ENCODE assay signal across 24 cellular contexts in genomic region chr11:65584102-65584501, GRCh38. TPM values are rescaled to one million over a fixed set of nuclear protein-coding genes. Genes with fewer than 3 reads are reported as not detected.
A peak's percentile ranks its signal among the peaks of the same experiment; 100 is the strongest.
DNase-seq lines count a peak whose midpoint lies in the region; ATAC-seq and TF ChIP-seq lines count a peak whose summit lies in the region.
"Had no signal": no experiment of that assay in that cellular context is flagged by ENCODE, and none has a peak within 500 bp of the region (broad histone marks: within the 10 kb centered on the region; RNA-seq: fewer than 3 reads in every experiment).

No MANE protein-coding gene starts in this region.

- 72 to 82% methylated on average over 6 to 8 of the region's 8 CpGs for WGBS in body of pancreas, 2 donors

- H3K4me1 ChIP-seq in body of pancreas: no peaks in the 10 kb centered on the region

- no peaks in the 10 kb centered on the region for H3K9me3 ChIP-seq in body of pancreas

- TF ChIP-seq CTCF in body of pancreas (IDR thresholded peaks at IDR 0.05): no peak

- no peak overlapping the region for H3K27ac ChIP-seq in body of pancreas
- H3K27ac ChIP-seq: HL-60 had no signal

- peak overlapping the region; percentile 49 for H3K27ac Mint-ChIP-seq in T-helper 1 cell treated with Interleukin-12 subunit alpha and Interleukin-12 subunit beta and Interleukin-4 antibody, amounts not matched to agents 30 μg/mL and 1 μg/mL, for 36 hours
- peak overlapping the region; percentile 65 for H3K27ac Mint-ChIP-seq in activated T-helper 17 cell treated with anti-CD3 and anti-CD28 coated beads, Interleukin-2, amount 50 U/mL, for 72 hours
- peak overlapping the region in 5 of 6 donors; percentile 18 to 66 (median 43) for H3K27ac Mint-ChIP-seq in immature natural killer cell
- H3K27ac Mint-ChIP-seq in stimulated activated memory B cell treated with anti-CD40 and anti-IgM and Interleukin-4, amounts not matched to agents 10 μg/mL and 1 μg/mL and 100 μg/mL, for 72 hours: peak overlapping the region; percentile 24
- H3K27ac Mint-ChIP-seq: progenitor cell of endocrine pancreas had no signal

- H3K4me3 Mint-ChIP-seq in T-helper 1 cell treated with Interleukin-12 subunit alpha and Interleukin-12 subunit beta and Interleukin-4 antibody, amounts not matched to agents 30 μg/mL and 1 μg/mL, for 36 hours: no peak overlapping the region
- no peak overlapping the region for H3K4me3 Mint-ChIP-seq in activated T-helper 17 cell treated with anti-CD3 and anti-CD28 coated beads, Interleukin-2, amount 50 U/mL, for 72 hours
- H3K4me3 Mint-ChIP-seq in immature natural killer cell: no peak overlapping the region
- no peak overlapping the region for H3K4me3 Mint-ChIP-seq in stimulated activated memory B cell treated with anti-CD40 and anti-IgM and Interleukin-4, amounts not matched to agents 10 μg/mL and 1 μg/mL and 100 μg/mL, for 72 hours
- H3K4me3 Mint-ChIP-seq: activated CD4-positive, alpha-beta T cell treated with anti-CD3 and anti-CD28 coated beads for 36 hours; IgD-negative memory B cell; natural killer cell had no signal

- no peaks in the 10 kb centered on the region for H3K9me3 Mint-ChIP-seq in T-helper 1 cell treated with Interleukin-12 subunit alpha and Interleukin-12 subunit beta and Interleukin-4 antibody, amounts not matched to agents 30 μg/mL and 1 μg/mL, for 36 hours
- no peaks in the 10 kb centered on the region for H3K9me3 Mint-ChIP-seq in activated T-helper 17 cell treated with anti-CD3 and anti-CD28 coated beads, Interleukin-2, amount 50 U/mL, for 72 hours
- no peaks in the 10 kb centered on the region for H3K9me3 Mint-ChIP-seq in immature natural killer cell
- H3K9me3 Mint-ChIP-seq in stimulated activated memory B cell treated with anti-CD40 and anti-IgM and Interleukin-4, amounts not matched to agents 10 μg/mL and 1 μg/mL and 100 μg/mL, for 72 hours: no peaks in the 10 kb centered on the region
- H3K9me3 Mint-ChIP-seq: IgD-negative memory B cell, natural killer cell had no signal

- H3K4me3 ChIP-seq in body of pancreas: no peak overlapping the region
- H3K4me3 ChIP-seq: smooth muscle cell had no signal

- TF ChIP-seq POLR2A in body of pancreas (IDR thresholded peaks at IDR 0.05): no peak

- H3K36me3 Mint-ChIP-seq in T-helper 1 cell treated with Interleukin-12 subunit alpha and Interleukin-12 subunit beta and Interleukin-4 antibody, amounts not matched to agents 30 μg/mL and 1 μg/mL, for 36 hours (ENCODE audit: low read depth): peaks cover 41% of the 10 kb centered on the region
- H3K36me3 Mint-ChIP-seq in activated T-helper 17 cell treated with anti-CD3 and anti-CD28 coated beads, Interleukin-2, amount 50 U/mL, for 72 hours (ENCODE audit: low read depth): peaks cover 93% of the 10 kb centered on the region
- peaks cover 0 to 12% (median 7%) of the 10 kb centered on the region in 3 donors for H3K36me3 Mint-ChIP-seq in immature natural killer cell
- peaks cover 65% of the 10 kb centered on the region for H3K36me3 Mint-ChIP-seq in stimulated activated memory B cell treated with anti-CD40 and anti-IgM and Interleukin-4, amounts not matched to agents 10 μg/mL and 1 μg/mL and 100 μg/mL, for 72 hours
- H3K36me3 Mint-ChIP-seq: IgD-negative memory B cell, natural killer cell had no signal

- H3K36me3 ChIP-seq in body of pancreas (replicated peaks in 1 of 2; ENCODE audit: insufficient read depth in 1 of 2, low read depth in 2 of 2): peaks cover 0 to 1% of the 10 kb centered on the region in 2 donors

- H3K4me1 Mint-ChIP-seq in T-helper 1 cell treated with Interleukin-12 subunit alpha and Interleukin-12 subunit beta and Interleukin-4 antibody, amounts not matched to agents 30 μg/mL and 1 μg/mL, for 36 hours (ENCODE audit: low read depth): peaks cover 43% of the 10 kb centered on the region
- H3K4me1 Mint-ChIP-seq in activated T-helper 17 cell treated with anti-CD3 and anti-CD28 coated beads, Interleukin-2, amount 50 U/mL, for 72 hours: peaks cover 21% of the 10 kb centered on the region
- H3K4me1 Mint-ChIP-seq in immature natural killer cell: peaks cover 19 to 28% of the 10 kb centered on the region in 2 donors
- peaks cover 61% of the 10 kb centered on the region for H3K4me1 Mint-ChIP-seq in stimulated activated memory B cell treated with anti-CD40 and anti-IgM and Interleukin-4, amounts not matched to agents 10 μg/mL and 1 μg/mL and 100 μg/mL, for 72 hours

- intact Hi-C loops in body of pancreas (cut with DNase I): no loop called here

- no peaks in the 10 kb centered on the region for H3K27me3 Mint-ChIP-seq in T-helper 1 cell treated with Interleukin-12 subunit alpha and Interleukin-12 subunit beta and Interleukin-4 antibody, amounts not matched to agents 30 μg/mL and 1 μg/mL, for 36 hours (ENCODE audit: low read depth)
- H3K27me3 Mint-ChIP-seq in activated T-helper 17 cell treated with anti-CD3 and anti-CD28 coated beads, Interleukin-2, amount 50 U/mL, for 72 hours: no peaks in the 10 kb centered on the region
- H3K27me3 Mint-ChIP-seq in immature natural killer cell (ENCODE audit: low read depth in 3 of 3): peaks cover 0 to 3% (median 2%) of the 10 kb centered on the region in 3 donors
- H3K27me3 Mint-ChIP-seq in stimulated activated memory B cell treated with anti-CD40 and anti-IgM and Interleukin-4, amounts not matched to agents 10 μg/mL and 1 μg/mL and 100 μg/mL, for 72 hours: no peaks in the 10 kb centered on the region
- H3K27me3 Mint-ChIP-seq: activated CD4-positive, alpha-beta T cell treated with anti-CD3 and anti-CD28 coated beads for 36 hours; IgD-negative memory B cell had no signal

- DNase-seq in T-helper 1 cell (no peak), immature natural killer cell (no peak), body of pancreas (no peak), NOMO-1 (lab: John Stamatoyannopoulos, UW; ENCODE audit: unreplicated experiment in 2 of 2) (no peak), SHP77 (lab: John Stamatoyannopoulos, UW) (no peak)
- DNase-seq: activated CD4-positive, alpha-beta T cell treated with anti-CD3 and anti-CD28 coated beads for 36 hours; activated effector memory CD4-positive, alpha-beta T cell treated with anti-CD3 and anti-CD28 coated beads, Interleukin-2, amount 50 U/mL, for 16 hours; cerebellar nuclear complex; effector CD8-positive, alpha-beta T cell; MM.1S; natural killer cell; NCI-H1436 treated with DMSO at 0.1 percent for 48 hours; NCI-H510A treated with DMSO at 0.1 percent for 48 hours; stimulated activated CD4-positive, alpha-beta T cell treated with anti-CD3 and anti-CD28 coated beads, Interleukin-2, amount 100 ng/mL, for 48 hours had no signal

- no peaks in the 10 kb centered on the region for H3K27me3 ChIP-seq in body of pancreas

- no peak for ATAC-seq in activated T-helper 17 cell treated with anti-CD3 and anti-CD28 coated beads, Interleukin-2, amount 50 U/mL, for 72 hours (replicated peaks)
- no peak for ATAC-seq in stimulated activated memory B cell treated with anti-CD40 and anti-IgM and Interleukin-4, amounts not matched to agents 10 μg/mL and 1 μg/mL and 100 μg/mL, for 72 hours
- ATAC-seq in body of pancreas: no peak
- ATAC-seq: activated CD4-positive, alpha-beta T cell treated with anti-CD3 and anti-CD28 coated beads for 36 hours; natural killer cell had no signal

RNA-seq across cellular contexts. Expression of gene EHBP1L1, which starts 8.2 kb away (rescaled TPM):
- 100 to 1,000 TPM; 126 to 167 TPM for total RNA-seq in activated T-helper 17 cell treated with anti-CD3 and anti-CD28 coated beads, Interleukin-2, amount 50 U/mL, for 72 hours
- polyA plus RNA-seq in immature natural killer cell: 10 to 100 TPM; 14.8 to 19.3 (median 17.7) TPM
- 10 to 100 TPM; 35.0 to 76.1 TPM for total RNA-seq in body of pancreas

RNA-seq across cellular contexts. Expression of gene KCNK7, which starts 11.5 kb away (rescaled TPM):
- total RNA-seq in activated T-helper 17 cell treated with anti-CD3 and anti-CD28 coated beads, Interleukin-2, amount 50 U/mL, for 72 hours: under 1 TPM; 0.52 to 0.79 TPM
- not detected for polyA plus RNA-seq in immature natural killer cell
- total RNA-seq in body of pancreas: 1 to 10 TPM in 1 of 2 donors, under 1 TPM in 1; 0.66 to 1.0 TPM
- total RNA-seq: A172, frontal cortex, G401, smooth muscle cell had no signal
- polyA plus RNA-seq: IgD-negative memory B cell, smooth muscle cell had no signal

RNA-seq across cellular contexts. Expression of gene FAM89B, which starts 11.8 kb away (rescaled TPM):
- 10 to 100 TPM; 39.0 to 42.2 TPM for total RNA-seq in activated T-helper 17 cell treated with anti-CD3 and anti-CD28 coated beads, Interleukin-2, amount 50 U/mL, for 72 hours
- 100 to 1,000 TPM in 2 of 3 donors, 10 to 100 TPM in 1; 98.6 to 173 (median 158) TPM for polyA plus RNA-seq in immature natural killer cell
- 100 to 1,000 TPM in 1 of 2 donors, 10 to 100 TPM in 1; 44.8 to 116 TPM for total RNA-seq in body of pancreas

RNA-seq across cellular contexts. Expression of gene ZNRD2, which starts 13.8 kb away (rescaled TPM):
- total RNA-seq in activated T-helper 17 cell treated with anti-CD3 and anti-CD28 coated beads, Interleukin-2, amount 50 U/mL, for 72 hours: 10 to 100 TPM; 30.3 to 49.4 TPM
- 100 to 1,000 TPM in 2 of 3 donors, 10 to 100 TPM in 1; 100.0 to 138 (median 117) TPM for polyA plus RNA-seq in immature natural killer cell
- 10 to 100 TPM; 39.2 to 66.9 TPM for total RNA-seq in body of pancreas

RNA-seq across cellular contexts. Expression of gene LTBP3, which starts 25.9 kb away (rescaled TPM):
- 100 to 1,000 TPM in 1 of 2 donors, 10 to 100 TPM in 1; 54.3 to 124 TPM for total RNA-seq in activated T-helper 17 cell treated with anti-CD3 and anti-CD28 coated beads, Interleukin-2, amount 50 U/mL, for 72 hours
- polyA plus RNA-seq in immature natural killer cell: 10 to 100 TPM in 2 of 3 donors, 1 to 10 TPM in 1; 3.3 to 21.0 (median 14.5) TPM
- total RNA-seq in body of pancreas: 100 to 1,000 TPM; 131 to 330 TPM
